ENCODE assay signal across 8 cellular contexts in the genomic region with DNA sequence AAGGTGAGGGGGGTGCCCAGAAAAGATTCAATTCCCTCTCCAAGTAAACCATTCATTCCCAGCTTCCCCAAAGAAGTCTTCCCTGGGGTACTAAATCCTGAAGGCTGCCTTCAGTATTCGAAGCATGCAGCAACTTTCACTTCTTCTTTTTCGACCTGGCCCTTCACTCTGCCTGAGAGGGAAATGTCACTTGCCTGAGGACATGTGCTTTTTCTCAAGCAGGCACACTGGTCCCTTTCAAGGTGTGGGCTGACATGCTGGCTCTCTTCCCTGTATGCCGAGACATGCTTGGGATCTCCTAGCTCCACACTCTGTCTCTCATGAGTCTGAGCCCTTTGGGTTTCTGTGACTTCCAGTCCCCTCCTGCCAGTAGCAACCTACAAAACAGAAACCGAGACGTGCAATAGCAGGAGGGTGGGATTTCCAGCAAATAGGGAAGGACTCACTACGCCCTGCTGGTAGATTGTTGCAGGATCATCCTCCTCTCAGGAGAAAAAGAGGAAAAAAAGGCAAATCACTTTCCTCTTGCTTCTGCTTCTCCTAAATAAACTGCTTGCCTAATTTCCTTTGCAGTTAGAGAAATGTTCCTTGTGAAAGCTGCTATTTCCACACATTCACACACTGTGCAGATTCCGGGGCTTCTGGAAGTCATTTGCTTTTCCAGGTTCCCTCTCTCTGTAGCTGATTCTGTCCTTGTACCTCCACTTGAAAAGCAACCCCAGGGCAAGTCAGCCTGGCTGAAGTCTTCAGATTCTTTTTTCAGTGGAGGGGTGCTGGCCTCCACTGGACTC. TPM values are rescaled to one million over a fixed set of nuclear protein-coding genes. Genes with fewer than 3 reads are reported as not detected.
A peak's percentile ranks its signal among the peaks of the same experiment; 100 is the strongest.
DNase-seq lines count a peak whose midpoint lies in the region; ATAC-seq and TF ChIP-seq lines count a peak whose summit lies in the region.

No MANE protein-coding gene starts in this region.

- intact Hi-C loops in CD4-positive, alpha-beta T cell (cut with DNase I, micrococcal nuclease), result loop anchor here in 1 of 2 experiments (1.0 to 5.0 kb wide), 3 partner anchors 46 to 212 kb away; no protein-coding TSS in a partner anchor
- intact Hi-C loops in activated T-helper 2 cell treated with anti-CD3 and anti-CD28 coated beads, Interferon-gamma antibody, Interleukin-2, Interleukin-4, amounts not matched to agents 10 μg/mL and 5 μg/mL and 100 μg/mL, durations not matched to agents 14 hours and 24 hours and 36 hours (cut with micrococcal nuclease), result no loop called here

- no peak for ATAC-seq in CD4-positive, alpha-beta T cell (ENCODE audit: poor library complexity)
- peak; percentile 83 for ATAC-seq in GM19438 (IDR thresholded peaks at IDR 0.05; ENCODE audit: low read depth, unreplicated experiment)
- ATAC-seq in HG03342 (IDR thresholded peaks at IDR 0.05; ENCODE audit: unreplicated experiment), result peak; percentile 75

- peaks cover 31% of the 10 kb centered on the region for H3K4me1 Mint-ChIP-seq in CD4-positive, alpha-beta T cell (ENCODE audit: low read depth)
- peaks cover 29% of the 10 kb centered on the region for H3K4me1 Mint-ChIP-seq in activated T-helper 2 cell treated with anti-CD3 and anti-CD28 coated beads, Interferon-gamma antibody, Interleukin-2, Interleukin-4, amounts not matched to agents 10 μg/mL and 5 μg/mL and 100 μg/mL, durations not matched to agents 14 hours and 24 hours and 36 hours (ENCODE audit: low read depth)

- no peaks in the 10 kb centered on the region for H3K27me3 Mint-ChIP-seq in CD4-positive, alpha-beta T cell
- no peaks in the 10 kb centered on the region for H3K27me3 Mint-ChIP-seq in activated T-helper 2 cell treated with anti-CD3 and anti-CD28 coated beads, Interferon-gamma antibody, Interleukin-2, Interleukin-4, amounts not matched to agents 10 μg/mL and 5 μg/mL and 100 μg/mL, durations not matched to agents 14 hours and 24 hours and 36 hours (ENCODE audit: low read depth)

- CTCF ChIA-PET in CD4-positive, alpha-beta T cell (lab: Charles Lee), result interaction anchor here (1.3 to 3.3 kb wide), 4 partner anchors 34 to 324 kb away, joined by 5 to 13 read pairs (median 12); a partner anchor contains a TSS

- no peaks in the 10 kb centered on the region for H3K36me3 Mint-ChIP-seq in CD4-positive, alpha-beta T cell (ENCODE audit: low read depth)
- no peaks in the 10 kb centered on the region for H3K36me3 Mint-ChIP-seq in activated T-helper 2 cell treated with anti-CD3 and anti-CD28 coated beads, Interferon-gamma antibody, Interleukin-2, Interleukin-4, amounts not matched to agents 10 μg/mL and 5 μg/mL and 100 μg/mL, durations not matched to agents 14 hours and 24 hours and 36 hours (ENCODE audit: low read depth)

- in situ Hi-C loops in HAP-1 (cut with MboI; ENCODE audit: low sequenced_read_pairs), result loop anchor here (25.0 kb wide), 1 partner anchor 329 kb away; a partner anchor contains a TSS

- H3K36me3 ChIP-seq in HAP-1 (replicated peaks), result no peaks in the 10 kb centered on the region

- H3K27ac ChIP-seq in CD4-positive, alpha-beta T cell (ENCODE audit: low read depth, low read length), result no peak overlapping the region

- TF ChIP-seq CTCF in CD4-positive, alpha-beta T cell (IDR thresholded peaks at IDR 0.05), result no peak

- peak overlapping the region; percentile 55 for H3K4me3 Mint-ChIP-seq in CD4-positive, alpha-beta T cell
- peak overlapping the region; percentile 51 for H3K4me3 Mint-ChIP-seq in activated T-helper 2 cell treated with anti-CD3 and anti-CD28 coated beads, Interferon-gamma antibody, Interleukin-2, Interleukin-4, amounts not matched to agents 10 μg/mL and 5 μg/mL and 100 μg/mL, durations not matched to agents 14 hours and 24 hours and 36 hours (ENCODE audit: low read depth)

- H3K4me3 ChIP-seq in HAP-1, result no peak overlapping the region

- no peak for DNase-seq in CD4-positive, alpha-beta T cell
- no peak for DNase-seq in activated T-helper 2 cell treated with anti-CD3 and anti-CD28 coated beads, Interferon-gamma antibody, Interleukin-2, Interleukin-4, amounts not matched to agents 10 μg/mL and 5 μg/mL and 100 μg/mL, durations not matched to agents 14 hours and 24 hours and 36 hours (ENCODE audit: low spot score)
- DNase-seq in NCI-H187 treated with DMSO at 0.1 percent for 48 hours (lab: John Stamatoyannopoulos, UW), result no peak
- no peak for DNase-seq in HAP-1 (ENCODE audit: low spot score in 2 of 2)
- DNase-seq in NCI-H446 (lab: John Stamatoyannopoulos, UW), result no peak
- no peak for DNase-seq in NCI-H524 (lab: John Stamatoyannopoulos, UW)

- no peaks in the 10 kb centered on the region for H3K4me1 ChIP-seq in HAP-1

- no peaks in the 10 kb centered on the region for H3K9me3 ChIP-seq in CD4-positive, alpha-beta T cell (ENCODE audit: control insufficient read depth, low read length)
- H3K9me3 ChIP-seq in HAP-1, result no peaks in the 10 kb centered on the region

- no peaks in the 10 kb centered on the region for H3K9me3 Mint-ChIP-seq in CD4-positive, alpha-beta T cell
- H3K9me3 Mint-ChIP-seq in activated T-helper 2 cell treated with anti-CD3 and anti-CD28 coated beads, Interferon-gamma antibody, Interleukin-2, Interleukin-4, amounts not matched to agents 10 μg/mL and 5 μg/mL and 100 μg/mL, durations not matched to agents 14 hours and 24 hours and 36 hours, result no peaks in the 10 kb centered on the region

- POLR2A ChIA-PET in CD4-positive, alpha-beta T cell (lab: Charles Lee), result interaction anchor here (1.1 to 2.6 kb wide), 4 partner anchors 9 to 211 kb away, joined by 3 to 19 read pairs (median 4); a partner anchor contains a TSS

- peak overlapping the region; percentile 76 for H3K27ac Mint-ChIP-seq in CD4-positive, alpha-beta T cell
- H3K27ac Mint-ChIP-seq in activated T-helper 2 cell treated with anti-CD3 and anti-CD28 coated beads, Interferon-gamma antibody, Interleukin-2, Interleukin-4, amounts not matched to agents 10 μg/mL and 5 μg/mL and 100 μg/mL, durations not matched to agents 14 hours and 24 hours and 36 hours, result peak overlapping the region; percentile 39

- H3K27me3 ChIP-seq in CD4-positive, alpha-beta T cell (ENCODE audit: control insufficient read depth, insufficient read depth, low read length), result no peaks in the 10 kb centered on the region
- H3K27me3 ChIP-seq in HAP-1 (ENCODE audit: low read depth), result no peaks in the 10 kb centered on the region

RNA-seq across cellular contexts. Expression of a gene that starts 33.4 kb away (rescaled TPM):
- total RNA-seq in CD4-positive, alpha-beta T cell, result 10 to 100 TPM; 10.4 to 11.5 TPM
- 40.0 and 42.5 TPM in 2 replicates for total RNA-seq in activated T-helper 2 cell treated with anti-CD3 and anti-CD28 coated beads, Interferon-gamma antibody, Interleukin-2, Interleukin-4, amounts not matched to agents 10 μg/mL and 5 μg/mL and 100 μg/mL, durations not matched to agents 14 hours and 24 hours and 36 hours
